In the genomic region with DNA sequence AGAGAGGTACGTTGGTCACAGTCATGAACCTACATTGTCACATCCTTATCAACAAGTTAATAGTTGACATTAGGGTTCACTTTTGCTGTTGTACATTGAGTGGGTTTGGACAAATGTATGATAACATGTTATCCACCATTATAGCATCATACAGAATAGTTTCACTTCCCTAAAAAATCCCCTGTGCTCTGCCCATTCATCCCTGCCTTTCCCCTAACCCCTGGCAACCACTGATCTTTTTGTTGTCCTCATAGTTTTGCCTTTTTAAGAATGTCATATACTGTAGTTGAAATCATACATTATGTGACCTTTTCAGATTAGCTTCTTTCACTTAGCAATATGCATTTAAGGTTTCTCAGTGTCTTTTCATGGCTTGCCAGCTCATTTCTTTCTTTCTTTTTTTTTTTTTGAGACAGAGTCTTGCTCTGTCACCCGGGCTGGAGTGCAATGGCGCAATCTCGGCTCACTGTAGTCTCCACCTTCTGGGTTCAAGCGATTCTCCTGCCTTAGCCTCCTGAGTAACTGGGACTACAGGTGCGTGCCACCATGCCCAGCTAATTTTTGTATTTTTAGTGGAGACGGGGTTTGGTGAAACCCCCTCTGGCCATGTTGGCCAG, we compare ENCODE assay signal across 10 cellular contexts.
DNase-seq lines count a peak whose midpoint lies in the region; ATAC-seq and TF ChIP-seq lines count a peak whose summit lies in the region.
"Had no signal": no experiment of that assay in that cellular context is flagged by ENCODE, and none has a peak within 500 bp of the region (broad histone marks: within the 10 kb centered on the region; RNA-seq: fewer than 3 reads in every experiment).

No MANE protein-coding gene starts in this region.

- no peak overlapping the region for H3K4me3 Mint-ChIP-seq in nephron progenitor cell

- H3K4me1 Mint-ChIP-seq in nephron progenitor cell = peaks cover 3% of the 10 kb centered on the region

- TF ChIP-seq CTCF in nephron progenitor cell (IDR thresholded peaks at IDR 0.05) = no peak

- no peak overlapping the region for H3K27ac ChIP-seq in caudate nucleus (ENCODE audit: low read depth, low read length)
- H3K27ac ChIP-seq: Peyer's patch had no signal

- peaks cover 97% of the 10 kb centered on the region for H3K36me3 Mint-ChIP-seq in nephron progenitor cell (ENCODE audit: low read depth)

- ATAC-seq in activated CD4-positive, CD25-positive, alpha-beta regulatory T cell treated with anti-CD3 and anti-CD28 coated beads, Interleukin-2, amount 50 U/mL, for 24 hours = peak; percentile 28 to 45
- ATAC-seq in GM21737 (IDR thresholded peaks at IDR 0.05; ENCODE audit: unreplicated experiment) (peak; percentile 59), HG03457 (IDR thresholded peaks at IDR 0.05; ENCODE audit: unreplicated experiment) (peak; percentile 64), GM21576 (IDR thresholded peaks at IDR 0.05; ENCODE audit: unreplicated experiment) (no peak)
- ATAC-seq: K562 had no signal

- DNase-seq in activated CD4-positive, CD25-positive, alpha-beta regulatory T cell treated with anti-CD3 and anti-CD28 coated beads, Interleukin-2, amount 50 U/mL, for 72 hours = no peak
- DNase-seq in nephron progenitor cell (no peak), caudate nucleus (lab: John Stamatoyannopoulos, UW) (no peak), NCI-H128 (lab: John Stamatoyannopoulos, UW; ENCODE audit: unreplicated experiment) (no peak)
- DNase-seq: Peyer's patch had no signal

- H3K27ac Mint-ChIP-seq in nephron progenitor cell = peak overlapping the region; percentile 20

- peaks cover 78% of the 10 kb centered on the region for H3K9me3 Mint-ChIP-seq in nephron progenitor cell

- H3K27me3 Mint-ChIP-seq in nephron progenitor cell (ENCODE audit: low read depth, poor library complexity) = peaks cover 8% of the 10 kb centered on the region
